Comparison of ENCODE assay signal across 8 cellular contexts in the genomic region with DNA sequence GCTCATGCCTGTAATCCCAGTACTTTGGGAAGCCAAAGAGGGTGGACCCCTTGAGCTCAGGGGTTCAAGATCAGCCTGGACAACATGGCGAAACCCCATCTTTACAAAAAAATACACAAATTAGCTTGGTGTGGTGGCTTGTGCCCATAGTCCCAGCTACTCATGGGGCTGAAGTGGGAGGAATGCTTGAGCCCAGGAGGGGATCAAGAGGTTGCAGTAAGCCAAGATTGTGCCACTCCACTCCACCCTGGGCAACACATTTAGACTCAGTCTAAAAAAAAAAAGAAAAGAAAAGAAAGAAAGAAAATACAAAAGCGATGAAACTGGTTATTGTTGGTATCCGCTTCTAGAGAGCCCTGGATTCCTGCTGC.
"Had no signal": no experiment of that assay in that cellular context is flagged by ENCODE, and none has a peak within 500 bp of the region (broad histone marks: within the 10 kb centered on the region; RNA-seq: fewer than 3 reads in every experiment).

No MANE protein-coding gene starts in this region.

- ATAC-seq: GM23338 had no signal

- H3K4me2 ChIP-seq: GM23338 had no signal

- H2AFZ ChIP-seq: GM23338 had no signal

- DNase-seq: H9, HCEC 1CT, IMR-90, KBM-7 had no signal

- H3K4me3 ChIP-seq: GM23338 had no signal

- FAIRE-seq: H1, H54, HTR-8/SVneo had no signal
